21 cellular contexts compared by ENCODE assay signal in genomic region chr3:192888121-192888520, GRCh38. TPM values are rescaled to one million over a fixed set of nuclear protein-coding genes. Genes with fewer than 3 reads are reported as not detected.
DNase-seq lines count a peak whose midpoint lies in the region; ATAC-seq, FAIRE-seq and TF ChIP-seq lines count a peak whose summit lies in the region.
"Had no signal": no experiment of that assay in that cellular context is flagged by ENCODE, and none has a peak within 500 bp of the region (broad histone marks: within the 10 kb centered on the region; RNA-seq: fewer than 3 reads in every experiment).

No MANE protein-coding gene starts in this region.

- H3K18ac ChIP-seq in neuronal stem cell (ENCODE audit: low read length): no peak overlapping the region

- no peak overlapping the region for H3K14ac ChIP-seq in neuronal stem cell (ENCODE audit: low read length)

- no peak overlapping the region for H2BK12ac ChIP-seq in neuronal stem cell (ENCODE audit: low read length)

- no peak overlapping the region for H2BK15ac ChIP-seq in neuronal stem cell (ENCODE audit: low read length)

- H3K79me1 ChIP-seq in neuronal stem cell (ENCODE audit: low read depth, low read length): no peaks in the 10 kb centered on the region

- H3K36me3 ChIP-seq in fibroblast of lung (ENCODE audit: control insufficient read depth, insufficient read depth, low read length): no peaks in the 10 kb centered on the region
- H3K36me3 ChIP-seq in neuronal stem cell (replicated peaks in 1 of 2; ENCODE audit: control insufficient read depth in 2 of 2, insufficient read depth in 2 of 2, low read length in 2 of 2): no peaks in the 10 kb centered on the region
- H3K36me3 ChIP-seq: WERI-Rb-1 had no signal

- POLR2A ChIA-PET in MCF 10A (lab: Yijun Ruan, JAX): interaction anchor here (0.7 to 3.1 kb wide), 6 partner anchors 9 to 49 kb away, joined by 3 to 17 read pairs (median 8); partner anchors contain the start of gene MB21D2

- no TSS peak for BruUV-seq in MCF 10A (replicated peaks; lab: Mats Ljungman, UMichigan)

- H3K9me3 Mint-ChIP-seq in MCF 10A (ENCODE audit: unreplicated experiment): no peaks in the 10 kb centered on the region
- H3K9me3 Mint-ChIP-seq: immature natural killer cell had no signal

- no peak for ATAC-seq in GM18870 (IDR thresholded peaks at IDR 0.05; ENCODE audit: unreplicated experiment)
- ATAC-seq: activated CD8-positive, alpha-beta memory T cell treated with anti-CD3 and anti-CD28 coated beads, Interleukin-2, amount 10 ng/mL, durations not matched to agents 7 days and 5 days had no signal

- H3K27ac ChIP-seq in fibroblast of lung (ENCODE audit: insufficient read depth, low read length): peak overlapping the region; percentile 59
- H3K27ac ChIP-seq in neuronal stem cell (replicated peaks; ENCODE audit: low read length): no peak overlapping the region
- H3K27ac ChIP-seq: WERI-Rb-1 had no signal

- H3K9ac ChIP-seq in fibroblast of lung (ENCODE audit: insufficient read depth, low read length): no peak overlapping the region
- H3K9ac ChIP-seq in neuronal stem cell (ENCODE audit: low read depth, low read length, poor library complexity): no peak overlapping the region

- intact Hi-C loops in MCF 10A (cut with micrococcal nuclease): loop anchor here (5.0 kb wide), 1 partner anchor 56 kb away; no protein-coding TSS in a partner anchor

- H3K4me2 ChIP-seq in fibroblast of lung (ENCODE audit: extremely low read depth, insufficient read depth, low read length) (peak overlapping the region; percentile 50), neuronal stem cell (ENCODE audit: insufficient read depth, low read length, poor library complexity, severe bottlenecking) (no peak overlapping the region)

- H4K8ac ChIP-seq in neuronal stem cell (ENCODE audit: low read depth, low read length): no peak overlapping the region

- DNase-seq in RCC 7860 (ENCODE audit: low spot score) (peak; percentile 88), fibroblast of lung (ENCODE audit: low read depth in 2 of 2) (peak; percentile 28 to 58), neuronal stem cell (ENCODE audit: low spot score) (no peak), NOMO-1 (lab: John Stamatoyannopoulos, UW; ENCODE audit: unreplicated experiment in 2 of 2) (no peak), MCF 10A (ENCODE audit: unreplicated experiment) (no peak), NCI-H2227 (lab: John Stamatoyannopoulos, UW; ENCODE audit: unreplicated experiment) (no peak)
- DNase-seq: activated CD8-positive, alpha-beta memory T cell treated with anti-CD3 and anti-CD28 coated beads, Interleukin-2, amount 10 ng/mL, durations not matched to agents 7 days and 5 days; activated naive CD4-positive, alpha-beta T cell treated with anti-CD3 and anti-CD28 coated beads, Interleukin-2, amount 50 U/mL, for 16 hours; DND-41; effector CD4-positive, alpha-beta T cell; foreskin melanocyte; immature natural killer cell; NCI-H1694; NCI-H524; posterior cingulate gyrus; stimulated activated CD4-positive, alpha-beta T cell treated with anti-CD3 and anti-CD28 coated beads, Interleukin-15, amount 100 ng/mL, for 24 hours; WERI-Rb-1 had no signal

- no CpG with 5 or more reads among the region's 4 CpGs for WGBS in neuronal stem cell (ENCODE audit: extremely low coverage in 2 of 2, insufficient read length in 2 of 2, insufficient replicate concordance in 1 of 2), 2 donors

- no peak overlapping the region for H3K27ac Mint-ChIP-seq in MCF 10A (ENCODE audit: low read depth, unreplicated experiment)
- H3K27ac Mint-ChIP-seq: activated CD8-positive, alpha-beta memory T cell treated with anti-CD3 and anti-CD28 coated beads, Interleukin-2, amount 10 ng/mL, durations not matched to agents 7 days and 5 days; immature natural killer cell had no signal

- H3K4me1 Mint-ChIP-seq in MCF 10A (ENCODE audit: insufficient read depth, unreplicated experiment): peaks cover 50% of the 10 kb centered on the region

- H2AFZ ChIP-seq in fibroblast of lung (ENCODE audit: low read length): no peak overlapping the region
- H2AFZ ChIP-seq in neuronal stem cell (ENCODE audit: low read length): no peak overlapping the region

- H3K4me3 Mint-ChIP-seq in MCF 10A (ENCODE audit: unreplicated experiment): no peak overlapping the region
- H3K4me3 Mint-ChIP-seq: activated CD8-positive, alpha-beta memory T cell treated with anti-CD3 and anti-CD28 coated beads, Interleukin-2, amount 10 ng/mL, durations not matched to agents 7 days and 5 days; immature natural killer cell had no signal

- H3K36me3 Mint-ChIP-seq in MCF 10A (ENCODE audit: insufficient read depth, unreplicated experiment): no peaks in the 10 kb centered on the region
- H3K36me3 Mint-ChIP-seq: immature natural killer cell had no signal

- H3K23ac ChIP-seq in neuronal stem cell (ENCODE audit: low read depth, low read length, poor library complexity): no peak overlapping the region

- H2BK5ac ChIP-seq in neuronal stem cell (ENCODE audit: low read length): no peak overlapping the region

- H4K91ac ChIP-seq in neuronal stem cell (ENCODE audit: low read depth, low read length, poor library complexity): no peak overlapping the region

- FAIRE-seq in G401.6 (lab: Jason Lieb, UNC): peak; percentile 42
- peak; percentile 95 for FAIRE-seq in RCC 7860 (lab: Jason Lieb, UNC)
- FAIRE-seq: bronchial epithelial cell, GM12878 had no signal

- no peaks in the 10 kb centered on the region for H3K27me3 ChIP-seq in fibroblast of lung (ENCODE audit: control insufficient read depth, insufficient read depth, low read length)
- no peaks in the 10 kb centered on the region for H3K27me3 ChIP-seq in neuronal stem cell (ENCODE audit: control insufficient read depth in 3 of 3, insufficient read depth in 3 of 3, low read depth in 1 of 3, low read length in 3 of 3)

- H3K79me2 ChIP-seq in fibroblast of lung (ENCODE audit: control insufficient read depth, insufficient read depth, low read length): peaks cover 37% of the 10 kb centered on the region

- peak overlapping the region; percentile 10 for H2BK120ac ChIP-seq in neuronal stem cell (ENCODE audit: low read depth, low read length)

- H3K4me3 ChIP-seq in fibroblast of lung (replicated peaks in 1 of 4; ENCODE audit: control extremely low read depth in 1 of 4, insufficient read depth in 1 of 4, low read depth in 3 of 4, low read length in 4 of 4) (no peak overlapping the region), neuronal stem cell (ENCODE audit: low read length in 2 of 2) (no peak overlapping the region)
- H3K4me3 ChIP-seq: GM12878 had no signal

- H3K4me1 ChIP-seq in fibroblast of lung (ENCODE audit: control insufficient read depth, extremely low read depth, insufficient read depth, low read length): peaks cover 32% of the 10 kb centered on the region
- H3K4me1 ChIP-seq in neuronal stem cell (ENCODE audit: control insufficient read depth in 2 of 2, insufficient read depth in 1 of 2, low read depth in 1 of 2, low read length in 2 of 2): peaks cover 6 to 9% of the 10 kb centered on the region in 2 donors

- H2AK5ac ChIP-seq in neuronal stem cell (ENCODE audit: low read depth, low read length): no peak overlapping the region

- no peaks in the 10 kb centered on the region for H4K20me1 ChIP-seq in fibroblast of lung (ENCODE audit: control insufficient read depth, extremely low read depth, insufficient read depth, low read length)

- no peaks in the 10 kb centered on the region for H3K27me3 Mint-ChIP-seq in MCF 10A (ENCODE audit: insufficient read depth, unreplicated experiment)

- H3K9me3 ChIP-seq in fibroblast of lung (ENCODE audit: control insufficient read depth, insufficient read depth, low read depth, low read length) (no peaks in the 10 kb centered on the region), neuronal stem cell (replicated peaks in 1 of 2; ENCODE audit: control insufficient read depth in 2 of 2, insufficient read depth in 1 of 2, low read depth in 1 of 2, low read length in 2 of 2) (no peaks in the 10 kb centered on the region)

- CTCF ChIA-PET in MCF 10A (lab: Yijun Ruan, JAX): interaction anchor here (0.9 to 2.6 kb wide), 7 partner anchors 9 to 72 kb away, joined by 3 to 13 read pairs (median 7); partner anchors contain the start of gene MB21D2

- no peak overlapping the region for H3K4ac ChIP-seq in neuronal stem cell (ENCODE audit: low read length)

- TF ChIP-seq CTCF in fibroblast of lung (conservative IDR thresholded peaks at IDR 0.05 in 1 of 2, IDR thresholded peaks at IDR 0.05 in 1 of 2; ENCODE audit: low read depth in 1 of 2, low read length in 2 of 2) (no peak), MCF 10A (IDR thresholded peaks at IDR 0.05; ENCODE audit: unreplicated experiment) (no peak)

RNA-seq across cellular contexts. Expression of gene MB21D2, which starts 29.5 kb away (rescaled TPM):
- total RNA-seq in fibroblast of lung (3.5 and 3.6 TPM in 2 replicates), MCF 10A (2022) (3.6 and 4.4 TPM in 2 replicates)
- polyA plus RNA-seq in fibroblast of lung: 11.2 and 11.4 TPM in 2 replicates
- polyA plus RNA-seq in fibroblast of lung (2012): 7.5 and 8.7 TPM in 2 replicates
- 23.7 and 26.6 TPM in 2 replicates for polyA minus RNA-seq in fibroblast of lung (ENCODE audit: low replicate concordance)
- polyA plus RNA-seq in neuronal stem cell (2013, experiment 1 of 2): 4.0 TPM
- polyA plus RNA-seq in neuronal stem cell (2013, experiment 2 of 2): 4.1 TPM

Comparison
In these comparisons a context has a peak if more than half of its experiments do, and no peak if none do; other contexts are left out.
1. DNase-seq: peak in RCC 7860 (single experiment) and fibroblast of lung (2 of 2); none in neuronal stem cell (single experiment), NOMO-1 (0 of 2), MCF 10A (single experiment) and NCI-H2227 (single experiment).